Comparison of ENCODE assay signal across 1 cellular context in genomic region chr20:380763-381580, GRCh38.
A peak's percentile ranks its signal among the peaks of the same experiment; 100 is the strongest.
TF ChIP-seq lines count a peak whose summit lies in the region.

No MANE protein-coding gene starts in this region.

TF ChIP-seq in HepG2, 621 proteins besides CTCF, POLR2A, EP300 and RAD21 (continued from another document and continues in another):
- peak; percentile 90; the same call in 1 of the 2 replicates for TF ChIP-seq ZBTB39 (CRISPR knock-in tag; IDR thresholded peaks at IDR 0.05)
- no peak for TF ChIP-seq ZNF562 (CRISPR knock-in tag; IDR thresholded peaks at IDR 0.05; ENCODE audit: borderline replicate concordance)
- no peak for TF ChIP-seq MEF2D (CRISPR knock-in tag; IDR thresholded peaks at IDR 0.05)
- TF ChIP-seq ZHX1 (CRISPR knock-in tag; IDR thresholded peaks at IDR 0.05; ENCODE audit: low read depth), result no peak
- peak; percentile 94; the same call in 1 of the 2 replicates for TF ChIP-seq ZBTB43 (CRISPR knock-in tag; conservative IDR thresholded peaks at IDR 0.05)
- peak; percentile 80 for TF ChIP-seq FOXJ3 (CRISPR knock-in tag; IDR thresholded peaks at IDR 0.05; ENCODE audit: borderline replicate concordance)
- peak; percentile 80 for TF ChIP-seq ZNF329 (CRISPR knock-in tag; IDR thresholded peaks at IDR 0.05; ENCODE audit: low read depth)
- TF ChIP-seq ZNF740 (CRISPR knock-in tag; IDR thresholded peaks at IDR 0.05), result peak; percentile 72
- peak; percentile 95 for TF ChIP-seq ETV5 (CRISPR knock-in tag; IDR thresholded peaks at IDR 0.05; ENCODE audit: borderline replicate concordance)
- peak; percentile 89 for TF ChIP-seq ZBED4 (CRISPR knock-in tag; IDR thresholded peaks at IDR 0.05; ENCODE audit: borderline replicate concordance)
- no peak for TF ChIP-seq CC2D1A (CRISPR knock-in tag; IDR thresholded peaks at IDR 0.05)
- TF ChIP-seq FOXA3 (CRISPR knock-in tag; IDR thresholded peaks at IDR 0.05), result peak; percentile 83
- TF ChIP-seq ZNF724P (CRISPR knock-in tag; IDR thresholded peaks at IDR 0.05; ENCODE audit: borderline replicate concordance), result peak; percentile 72; the same call in 1 of the 2 replicates
- TF ChIP-seq BCL3 (CRISPR knock-in tag; IDR thresholded peaks at IDR 0.05), result peak; percentile 70; the same call in 1 of the 2 replicates
- TF ChIP-seq ATF6 (CRISPR knock-in tag; conservative IDR thresholded peaks at IDR 0.05), result no peak
- peak; percentile 67 for TF ChIP-seq ERF (CRISPR knock-in tag; IDR thresholded peaks at IDR 0.05)
- peak; percentile 75; the same call in 1 of the 2 replicates for TF ChIP-seq ZSCAN31 (CRISPR knock-in tag; IDR thresholded peaks at IDR 0.05; ENCODE audit: low read depth)
- no peak for TF ChIP-seq RFX1 (IDR thresholded peaks at IDR 0.05)
- no peak for TF ChIP-seq ZNF652 (CRISPR knock-in tag; IDR thresholded peaks at IDR 0.05; ENCODE audit: borderline replicate concordance, low read depth)
- TF ChIP-seq SMAD1 (CRISPR knock-in tag; IDR thresholded peaks at IDR 0.05; ENCODE audit: borderline replicate concordance, low read depth), result peak; percentile 68
- TF ChIP-seq AHR (CRISPR knock-in tag; IDR thresholded peaks at IDR 0.05), result peak; percentile 74
- peak; percentile 80 for TF ChIP-seq MAX (IDR thresholded peaks at IDR 0.05)
- 0 out of 2 replicates have a peak, but pooled peaks have one; percentile 81 for TF ChIP-seq TSC22D2 (CRISPR knock-in tag; IDR thresholded peaks at IDR 0.05; ENCODE audit: borderline replicate concordance)
- TF ChIP-seq SNAPC4 (CRISPR knock-in tag; IDR thresholded peaks at IDR 0.05), result peak; percentile 50
- TF ChIP-seq ZBTB42 (CRISPR knock-in tag; IDR thresholded peaks at IDR 0.05), result peak; percentile 97
- TF ChIP-seq MAFF (IDR thresholded peaks at IDR 0.05; ENCODE audit: low read depth, low read length), result no peak
- no peak for TF ChIP-seq CENPBD1 (CRISPR knock-in tag; IDR thresholded peaks at IDR 0.05; ENCODE audit: borderline replicate concordance, low read depth)
- peak; percentile 31; the same call in 1 of the 2 replicates for TF ChIP-seq RFX3 (CRISPR knock-in tag; IDR thresholded peaks at IDR 0.05)
- peak; percentile 93 for TF ChIP-seq ZNF766 (CRISPR knock-in tag; IDR thresholded peaks at IDR 0.05; ENCODE audit: borderline replicate concordance)
- TF ChIP-seq NFIB (CRISPR knock-in tag; IDR thresholded peaks at IDR 0.05; ENCODE audit: borderline replicate concordance), result no peak
- no peak for TF ChIP-seq DZIP1 (CRISPR knock-in tag; IDR thresholded peaks at IDR 0.05)
- TF ChIP-seq ZNF260 (CRISPR knock-in tag; IDR thresholded peaks at IDR 0.05; ENCODE audit: borderline replicate concordance, low read depth), result no peak
- peak; percentile 27; the same call in 1 of the 2 replicates for TF ChIP-seq ZBTB21 (CRISPR knock-in tag; IDR thresholded peaks at IDR 0.05)
- 0 out of 2 replicates have a peak, but pooled peaks have one; percentile 71 for TF ChIP-seq ZNF274 (CRISPR knock-in tag; IDR thresholded peaks at IDR 0.05)
